ENCODE assay signal across 22 cellular contexts in genomic region chr16:921321-921905, GRCh38. TPM values are rescaled to one million over a fixed set of nuclear protein-coding genes. Genes with fewer than 3 reads are reported as not detected.
DNase-seq lines count a peak whose midpoint lies in the region; ATAC-seq and TF ChIP-seq lines count a peak whose summit lies in the region.
"Had no signal": no experiment of that assay in that cellular context is flagged by ENCODE, and none has a peak within 500 bp of the region (broad histone marks: within the 10 kb centered on the region; RNA-seq: fewer than 3 reads in every experiment).

No MANE protein-coding gene starts in this region.

- no peak for TF ChIP-seq CTCF in natural killer cell (IDR thresholded peaks at IDR 0.05)
- TF ChIP-seq CTCF in hepatocyte (IDR thresholded peaks at IDR 0.05; ENCODE audit: poor library complexity) = no peak
- TF ChIP-seq CTCF in WTC11 (IDR thresholded peaks at IDR 0.05) = no peak

- H3K9me3 ChIP-seq in hepatocyte (ENCODE audit: low read depth) (no peaks in the 10 kb centered on the region), thymus (ENCODE audit: control insufficient read depth) (peaks cover 6% of the 10 kb centered on the region)
- H3K9me3 ChIP-seq: esophagus muscularis mucosa, SK-N-SH, uterus had no signal

- H4K20me1 ChIP-seq in hepatocyte (ENCODE audit: insufficient read depth, poor library complexity, severe bottlenecking) = no peaks in the 10 kb centered on the region

- H3K4me1 ChIP-seq in hepatocyte (ENCODE audit: insufficient read depth) (peaks cover 14% of the 10 kb centered on the region), thymus (ENCODE audit: control insufficient read depth, insufficient read depth, low read length) (no peaks in the 10 kb centered on the region)
- H3K4me1 ChIP-seq: uterus had no signal

- ATAC-seq in natural killer cell treated with Interleukin-12 subunit alpha and Interleukin-12 subunit beta and Interleukin-15 and Interleukin-18, amount 100 ng/mL, for 72 hours = no peak
- ATAC-seq in natural killer cell (no peak), WTC11 (no peak)

- 96% methylated on average over 32 of the region's 32 CpGs for WGBS in hepatocyte (ENCODE audit: low lambda C conversion rate, missing lambda C conversion rate)
- WGBS in thymus = 93% methylated on average over 32 of the region's 32 CpGs

- peak; percentile 49 for DNase-seq in natural killer cell treated with Interleukin-12 subunit alpha and Interleukin-12 subunit beta and Interleukin-15 and Interleukin-18, amount 100 ng/mL, for 72 hours (ENCODE audit: low spot score)
- DNase-seq in natural killer cell (no peak), hepatocyte (ENCODE audit: low spot score) (no peak), posterior cingulate gyrus (peak in 6 of 10 donors; percentile 23 to 87 (median 66)), NCI-H1105 treated with DMSO at 0.1 percent for 48 hours (lab: John Stamatoyannopoulos, UW) (no peak), WTC11 (ENCODE audit: low spot score) (no peak)
- no peak for DNase-seq in activated T-helper 1 cell treated with anti-CD3 and anti-CD28 coated beads, Interleukin-12 subunit alpha, Interleukin-12 subunit beta, Interleukin-2, Interleukin-4 antibody, amounts not matched to agents 30 ng/mL and 10 ng/mL and 1 ng/mL, durations not matched to agents 14 hours and 24 hours and 36 hours (ENCODE audit: low spot score)
- DNase-seq: activated CD4-positive, alpha-beta T cell treated with anti-CD3 and anti-CD28 coated beads, Interleukin-2, amount 50 U/mL, for 1 hour; CD4-positive, alpha-beta memory T cell; DMS153; KG1; kidney glomerular epithelial cell; NCI-H510A treated with DMSO at 0.1 percent for 48 hours; SK-N-SH; stimulated activated CD4-positive, alpha-beta T cell treated with anti-CD3 and anti-CD28 coated beads, Interleukin-15, amount 100 ng/mL, for 24 hours; T-helper 2 cell; WERI-Rb-1 had no signal

- H3K9me2 ChIP-seq in hepatocyte (replicated peaks; ENCODE audit: insufficient read depth) = no peaks in the 10 kb centered on the region
- H3K9me2 ChIP-seq: SK-N-SH had no signal

- H3K36me3 ChIP-seq in hepatocyte (replicated peaks; ENCODE audit: insufficient read depth, low read depth) (no peaks in the 10 kb centered on the region), thymus (ENCODE audit: control insufficient read depth, insufficient read depth) (no peaks in the 10 kb centered on the region)
- H3K36me3 ChIP-seq: uterus, WERI-Rb-1 had no signal

- POLR2A ChIA-PET in WTC11 (lab: Charles Lee) = no interaction called here

- peaks cover 4% of the 10 kb centered on the region for H3K9me3 Mint-ChIP-seq in natural killer cell treated with Interleukin-12 subunit alpha and Interleukin-12 subunit beta and Interleukin-15 and Interleukin-18, amount 100 ng/mL, for 72 hours
- H3K9me3 Mint-ChIP-seq in natural killer cell (no peaks in the 10 kb centered on the region), WTC11 (peaks cover 43% of the 10 kb centered on the region)
- H3K9me3 Mint-ChIP-seq in activated T-helper 1 cell treated with anti-CD3 and anti-CD28 coated beads, Interleukin-12 subunit alpha, Interleukin-12 subunit beta, Interleukin-2, Interleukin-4 antibody, amounts not matched to agents 30 ng/mL and 10 ng/mL and 1 ng/mL, durations not matched to agents 14 hours and 24 hours and 36 hours = peaks cover 4% of the 10 kb centered on the region

- H3K4me3 Mint-ChIP-seq in natural killer cell treated with Interleukin-12 subunit alpha and Interleukin-12 subunit beta and Interleukin-15 and Interleukin-18, amount 100 ng/mL, for 72 hours = no peak overlapping the region
- H3K4me3 Mint-ChIP-seq in natural killer cell (no peak overlapping the region), WTC11 (no peak overlapping the region)
- no peak overlapping the region for H3K4me3 Mint-ChIP-seq in activated T-helper 1 cell treated with anti-CD3 and anti-CD28 coated beads, Interleukin-12 subunit alpha, Interleukin-12 subunit beta, Interleukin-2, Interleukin-4 antibody, amounts not matched to agents 30 ng/mL and 10 ng/mL and 1 ng/mL, durations not matched to agents 14 hours and 24 hours and 36 hours
- H3K4me3 Mint-ChIP-seq: brain; CD4-positive, alpha-beta memory T cell had no signal

- CTCF ChIA-PET in WTC11 (lab: Charles Lee) = no interaction called here

- no peaks in the 10 kb centered on the region for H3K27me3 Mint-ChIP-seq in natural killer cell treated with Interleukin-12 subunit alpha and Interleukin-12 subunit beta and Interleukin-15 and Interleukin-18, amount 100 ng/mL, for 72 hours
- H3K27me3 Mint-ChIP-seq in natural killer cell (ENCODE audit: low read depth in 2 of 2) (no peaks in the 10 kb centered on the region), WTC11 (ENCODE audit: low read depth) (no peaks in the 10 kb centered on the region; the same call in 1 of the 2 replicates)
- no peaks in the 10 kb centered on the region for H3K27me3 Mint-ChIP-seq in activated T-helper 1 cell treated with anti-CD3 and anti-CD28 coated beads, Interleukin-12 subunit alpha, Interleukin-12 subunit beta, Interleukin-2, Interleukin-4 antibody, amounts not matched to agents 30 ng/mL and 10 ng/mL and 1 ng/mL, durations not matched to agents 14 hours and 24 hours and 36 hours (ENCODE audit: insufficient read depth)
- H3K27me3 Mint-ChIP-seq: brain; CD4-positive, alpha-beta memory T cell had no signal

- intact Hi-C loops in natural killer cell (cut with micrococcal nuclease) (no loop called here), posterior cingulate gyrus (cut with DNase I) (no loop called here)
- intact Hi-C loops in activated T-helper 1 cell treated with anti-CD3 and anti-CD28 coated beads, Interleukin-12 subunit alpha, Interleukin-12 subunit beta, Interleukin-2, Interleukin-4 antibody, amounts not matched to agents 30 ng/mL and 10 ng/mL and 1 ng/mL, durations not matched to agents 14 hours and 24 hours and 36 hours (cut with micrococcal nuclease) = no loop called here

- no peaks in the 10 kb centered on the region for H3K27me3 ChIP-seq in hepatocyte
- H3K27me3 ChIP-seq in thymus (ENCODE audit: control insufficient read depth, insufficient read depth) = no peaks in the 10 kb centered on the region
- H3K27me3 ChIP-seq: esophagus muscularis mucosa, uterus had no signal

- no peak overlapping the region for H3K4me2 ChIP-seq in hepatocyte
- H3K4me2 ChIP-seq: SK-N-SH had no signal

- H3K4me1 Mint-ChIP-seq in natural killer cell treated with Interleukin-12 subunit alpha and Interleukin-12 subunit beta and Interleukin-15 and Interleukin-18, amount 100 ng/mL, for 72 hours (ENCODE audit: low read depth in 2 of 2) = peaks cover 0 to 4% of the 10 kb centered on the region in 2 donors
- H3K4me1 Mint-ChIP-seq in natural killer cell (no peaks in the 10 kb centered on the region), WTC11 (no peaks in the 10 kb centered on the region)
- no peaks in the 10 kb centered on the region for H3K4me1 Mint-ChIP-seq in activated T-helper 1 cell treated with anti-CD3 and anti-CD28 coated beads, Interleukin-12 subunit alpha, Interleukin-12 subunit beta, Interleukin-2, Interleukin-4 antibody, amounts not matched to agents 30 ng/mL and 10 ng/mL and 1 ng/mL, durations not matched to agents 14 hours and 24 hours and 36 hours (ENCODE audit: low read depth)

- H3K27ac ChIP-seq in hepatocyte (peak overlapping the region; percentile 88), thymus (ENCODE audit: low read depth) (peak overlapping the region; percentile 42)
- H3K27ac ChIP-seq: uterus, WERI-Rb-1 had no signal

- H3K36me3 Mint-ChIP-seq in natural killer cell treated with Interleukin-12 subunit alpha and Interleukin-12 subunit beta and Interleukin-15 and Interleukin-18, amount 100 ng/mL, for 72 hours = peaks cover 6% of the 10 kb centered on the region
- H3K36me3 Mint-ChIP-seq in natural killer cell (no peaks in the 10 kb centered on the region), WTC11 (peaks cover 40% of the 10 kb centered on the region)
- peaks cover 7% of the 10 kb centered on the region for H3K36me3 Mint-ChIP-seq in activated T-helper 1 cell treated with anti-CD3 and anti-CD28 coated beads, Interleukin-12 subunit alpha, Interleukin-12 subunit beta, Interleukin-2, Interleukin-4 antibody, amounts not matched to agents 30 ng/mL and 10 ng/mL and 1 ng/mL, durations not matched to agents 14 hours and 24 hours and 36 hours (ENCODE audit: low read depth)

- no peak overlapping the region for H2AFZ ChIP-seq in hepatocyte

- H3K27ac Mint-ChIP-seq in natural killer cell treated with Interleukin-12 subunit alpha and Interleukin-12 subunit beta and Interleukin-15 and Interleukin-18, amount 100 ng/mL, for 72 hours = peak overlapping the region in 1 of 2 donors; percentile 44
- H3K27ac Mint-ChIP-seq in natural killer cell (peak overlapping the region in 1 of 2 donors; percentile 42), WTC11 (no peak overlapping the region)
- no peak overlapping the region for H3K27ac Mint-ChIP-seq in activated T-helper 1 cell treated with anti-CD3 and anti-CD28 coated beads, Interleukin-12 subunit alpha, Interleukin-12 subunit beta, Interleukin-2, Interleukin-4 antibody, amounts not matched to agents 30 ng/mL and 10 ng/mL and 1 ng/mL, durations not matched to agents 14 hours and 24 hours and 36 hours
- H3K27ac Mint-ChIP-seq: activated T-helper 2 cell treated with anti-CD3 and anti-CD28 coated beads, Interferon-gamma antibody, Interleukin-2, Interleukin-4, amounts not matched to agents 10 μg/mL and 5 μg/mL and 100 μg/mL, durations not matched to agents 14 hours and 24 hours and 36 hours; CD4-positive, alpha-beta memory T cell had no signal

- H3K4me3 ChIP-seq in hepatocyte (no peak overlapping the region), thymus (ENCODE audit: low read length) (no peak overlapping the region)
- H3K4me3 ChIP-seq: esophagus muscularis mucosa, uterus had no signal

- H3K79me2 ChIP-seq in hepatocyte = no peaks in the 10 kb centered on the region

TF ChIP-seq in WTC11, 78 proteins besides CTCF, POLR2A, EP300 and RAD21:
- TF ChIP-seq GTF2I (CRISPR knock-in tag; conservative IDR thresholded peaks at IDR 0.05) = no peak

RNA-seq across cellular contexts. Expression of gene LMF1, which starts 49.4 kb away (rescaled TPM):
- 10 to 100 TPM; 17.1 to 21.0 TPM for total RNA-seq in natural killer cell treated with Interleukin-12 subunit alpha and Interleukin-12 subunit beta and Interleukin-15 and Interleukin-18, amount 100 ng/mL, for 72 hours
- total RNA-seq in natural killer cell = 10 to 100 TPM; 28.2 to 42.2 (median 41.2) TPM
- total RNA-seq in hepatocyte = 25.8 and 27.2 TPM in 2 replicates
- polyA plus RNA-seq in hepatocyte = 29.3 and 34.3 TPM in 2 replicates
- polyA plus RNA-seq in thymus = 22.8 TPM
- total RNA-seq in activated T-helper 1 cell treated with anti-CD3 and anti-CD28 coated beads, Interleukin-12 subunit alpha, Interleukin-12 subunit beta, Interleukin-2, Interleukin-4 antibody, amounts not matched to agents 30 ng/mL and 10 ng/mL and 1 ng/mL, durations not matched to agents 14 hours and 24 hours and 36 hours = 6.8 and 10.4 TPM in 2 replicates
- 10.5 to 13.0 TPM (median 10.8 TPM) in 3 replicates for total RNA-seq in WTC11 (2021)

Comparison
In these comparisons a context has a peak if more than half of its experiments do, and no peak if none do; other contexts are left out.
1. DNase-seq: peak in natural killer cell treated with Interleukin-12 subunit alpha and Interleukin-12 subunit beta and Interleukin-15 and Interleukin-18, amount 100 ng/mL, for 72 hours (single experiment) and posterior cingulate gyrus (6 of 10); none in natural killer cell (single experiment), hepatocyte (single experiment), NCI-H1105 treated with DMSO at 0.1 percent for 48 hours (single experiment), activated T-helper 1 cell treated with anti-CD3 and anti-CD28 coated beads, Interleukin-12 subunit alpha, Interleukin-12 subunit beta, Interleukin-2, Interleukin-4 antibody, amounts not matched to agents 30 ng/mL and 10 ng/mL and 1 ng/mL, durations not matched to agents 14 hours and 24 hours and 36 hours (single experiment) and WTC11 (single experiment).